In the genomic region with DNA sequence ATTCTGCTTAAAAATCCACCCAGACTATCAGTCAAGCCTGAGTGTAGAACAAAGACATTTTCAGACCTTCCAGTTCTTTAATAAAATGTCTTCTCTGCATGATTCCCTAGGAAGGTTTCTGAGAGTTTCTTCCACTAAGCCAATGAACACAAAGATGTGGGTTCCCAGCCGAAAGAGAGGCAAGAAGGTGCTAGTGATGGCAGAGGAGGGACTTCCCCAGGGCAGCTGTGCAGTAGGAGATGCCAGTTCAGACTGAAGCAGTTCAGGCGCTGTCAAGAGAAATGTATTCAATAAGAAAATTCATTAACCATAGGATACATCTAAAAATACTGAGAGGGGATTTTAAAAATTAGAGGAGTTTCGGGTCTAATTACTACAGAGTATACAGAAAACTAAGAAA, we compare ENCODE assay signal across 14 cellular contexts.
DNase-seq lines count a peak whose midpoint lies in the region; ATAC-seq and TF ChIP-seq lines count a peak whose summit lies in the region.
"Had no signal": no experiment of that assay in that cellular context is flagged by ENCODE, and none has a peak within 500 bp of the region (broad histone marks: within the 10 kb centered on the region; RNA-seq: fewer than 3 reads in every experiment).

No MANE protein-coding gene starts in this region.

- H3K27ac ChIP-seq in DND-41 (ENCODE audit: low read length) = peak overlapping the region; percentile 73
- no peak overlapping the region for H3K27ac ChIP-seq in IMR-90 (ENCODE audit: insufficient read depth, low read length)
- no peak overlapping the region for H3K27ac ChIP-seq in fibroblast of lung (ENCODE audit: insufficient read depth, low read length)
- H3K27ac ChIP-seq in upper lobe of right lung = no peak overlapping the region
- H3K27ac ChIP-seq: skin epidermis had no signal

- no TSS peak for BruUV-seq in IMR-90 (replicated peaks; lab: Mats Ljungman, UMichigan)

- H3K9me3 ChIP-seq in DND-41 (ENCODE audit: insufficient read depth, low read length, severe bottlenecking) = no peaks in the 10 kb centered on the region
- no peaks in the 10 kb centered on the region for H3K9me3 ChIP-seq in IMR-90 (ENCODE audit: control insufficient read depth, insufficient read depth, low read length)
- no peaks in the 10 kb centered on the region for H3K9me3 ChIP-seq in fibroblast of lung (ENCODE audit: control insufficient read depth, insufficient read depth, low read depth, low read length)
- H3K9me3 ChIP-seq in upper lobe of right lung = no peaks in the 10 kb centered on the region

- DNase-seq in DND-41 = peak; percentile 49
- DNase-seq in IMR-90 = no peak
- DNase-seq in fibroblast of lung (ENCODE audit: low read depth in 2 of 2) = peak in 1 of 2 donors; percentile 7
- no peak for DNase-seq in foreskin melanocyte
- no peak for DNase-seq in upper lobe of right lung
- DNase-seq: activated CD8-positive, alpha-beta T cell treated with anti-CD3 and anti-CD28 coated beads for 36 hours; NK-92 treated with Interleukin-12 subunit alpha and Interleukin-12 subunit beta, amount 100 ng/mL, for 24 hours; trophoblast cell had no signal

- H3K9ac ChIP-seq in DND-41 (ENCODE audit: low read depth, low read length) = peak overlapping the region; percentile 47
- no peak overlapping the region for H3K9ac ChIP-seq in IMR-90 (ENCODE audit: low read depth, low read length)
- no peak overlapping the region for H3K9ac ChIP-seq in fibroblast of lung (ENCODE audit: insufficient read depth, low read length)

- H3K23ac ChIP-seq in IMR-90 (ENCODE audit: low read depth, low read length) = peak overlapping the region; percentile 14; the same call in 1 of the 2 replicates

- H4K20me1 ChIP-seq in DND-41 (ENCODE audit: insufficient read depth, low read length) = no peaks in the 10 kb centered on the region
- H4K20me1 ChIP-seq in IMR-90 (ENCODE audit: insufficient read depth, low read length) = no peaks in the 10 kb centered on the region
- no peaks in the 10 kb centered on the region for H4K20me1 ChIP-seq in fibroblast of lung (ENCODE audit: control insufficient read depth, extremely low read depth, insufficient read depth, low read length)

- no peaks in the 10 kb centered on the region for H3K79me1 ChIP-seq in IMR-90 (ENCODE audit: low read depth in 1 of 2, low read length in 2 of 2)

- peaks cover 20% of the 10 kb centered on the region for H3K4me1 ChIP-seq in DND-41 (ENCODE audit: insufficient read depth, low read length)
- peaks cover 2% of the 10 kb centered on the region for H3K4me1 ChIP-seq in IMR-90 (ENCODE audit: control insufficient read depth, insufficient read depth, low read length)
- H3K4me1 ChIP-seq in fibroblast of lung (ENCODE audit: control insufficient read depth, extremely low read depth, insufficient read depth, low read length) = no peaks in the 10 kb centered on the region
- no peaks in the 10 kb centered on the region for H3K4me1 ChIP-seq in upper lobe of right lung

- 0 out of 2 replicates have a peak overlapping the region, but pooled peaks have one; percentile 11 for H3K4ac ChIP-seq in IMR-90 (ENCODE audit: low read depth, low read length)

- H3K27me3 ChIP-seq in DND-41 (ENCODE audit: insufficient read depth, low read length, poor library complexity) (no peaks in the 10 kb centered on the region), IMR-90 (ENCODE audit: control insufficient read depth, insufficient read depth, low read length) (no peaks in the 10 kb centered on the region), fibroblast of lung (ENCODE audit: control insufficient read depth, insufficient read depth, low read length) (no peaks in the 10 kb centered on the region), upper lobe of right lung (no peaks in the 10 kb centered on the region)

- no peak for TF ChIP-seq RAD21 in IMR-90 (IDR thresholded peaks at IDR 0.05; ENCODE audit: low read length)

- H3K36me3 ChIP-seq in DND-41 (ENCODE audit: insufficient read depth, low read length) (no peaks in the 10 kb centered on the region), IMR-90 (ENCODE audit: control insufficient read depth, insufficient read depth, low read length) (no peaks in the 10 kb centered on the region), fibroblast of lung (ENCODE audit: control insufficient read depth, insufficient read depth, low read length) (no peaks in the 10 kb centered on the region), upper lobe of right lung (no peaks in the 10 kb centered on the region)

- no peak overlapping the region for H2BK120ac ChIP-seq in IMR-90 (ENCODE audit: low read depth, low read length)

- WGBS in IMR-90 (ENCODE audit: extremely low coverage in 2 of 2, insufficient read length in 1 of 2), 2 experiments = no CpG with 5 or more reads among the region's 3 CpGs

- H2BK15ac ChIP-seq in IMR-90 (ENCODE audit: low read depth, low read length) = no peak overlapping the region

- H2AK5ac ChIP-seq in IMR-90 (ENCODE audit: low read depth, low read length) = no peak overlapping the region

- no peak overlapping the region for H4K91ac ChIP-seq in IMR-90 (ENCODE audit: insufficient read depth, low read depth, low read length)

- in situ Hi-C loops in IMR-90 (cut with MboI; ENCODE audit: low sequenced_read_pairs) = no loop called here

- H3K14ac ChIP-seq in IMR-90 (replicated peaks; ENCODE audit: low read depth, low read length) = no peak overlapping the region

- no peak overlapping the region for H4K8ac ChIP-seq in IMR-90 (ENCODE audit: low read depth in 2 of 2, low read length in 2 of 2)

- no peak overlapping the region for H2AK9ac ChIP-seq in IMR-90 (replicated peaks; ENCODE audit: low read depth, low read length, poor library complexity)

- H4K5ac ChIP-seq in IMR-90 (ENCODE audit: low read depth, low read length) = no peak overlapping the region

- POLR2A ChIA-PET in IMR-90 (lab: Charles Lee; ENCODE audit: unreplicated experiment) = no interaction called here

- no peak overlapping the region for H3K56ac ChIP-seq in IMR-90 (ENCODE audit: extremely low read depth, insufficient read depth, low read length)

- ATAC-seq in DND-41 (ENCODE audit: insufficient read depth, low read depth) (peak; percentile 78), GM19025 (IDR thresholded peaks at IDR 0.05; ENCODE audit: low read depth, unreplicated experiment) (peak; percentile 63), IMR-90 (ENCODE audit: low read depth) (peak; percentile 40; the same call in 1 of the 2 replicates), HG03139 (IDR thresholded peaks at IDR 0.05; ENCODE audit: unreplicated experiment) (no peak), upper lobe of right lung (no peak), HG03039 (IDR thresholded peaks at IDR 0.05; ENCODE audit: unreplicated experiment) (no peak)
- ATAC-seq: activated CD8-positive, alpha-beta T cell treated with anti-CD3 and anti-CD28 coated beads for 36 hours; activated T-helper 17 cell treated with anti-CD3 and anti-CD28 coated beads, Interleukin-2, amount 50 U/mL, for 72 hours; stimulated activated effector memory CD8-positive, alpha-beta T cell treated with anti-CD3 and anti-CD28 coated beads, Interleukin-12 subunit alpha, Interleukin-12 subunit beta, amount 100 ng/mL, for 72 hours had no signal

- H3K4me3 ChIP-seq in DND-41 (ENCODE audit: low read depth in 1 of 2, low read length in 2 of 2) (peak overlapping the region in 1 of 2 experiments; percentile 51; a peak in 3 of 4 replicates), IMR-90 (ENCODE audit: insufficient read depth, low read depth, low read length) (no peak overlapping the region), fibroblast of lung (replicated peaks in 1 of 4; ENCODE audit: control extremely low read depth in 1 of 4, insufficient read depth in 1 of 4, low read depth in 3 of 4, low read length in 4 of 4) (peak overlapping the region in 3 of 4 experiments; percentile 32 to 49 (median 46)), upper lobe of right lung (no peak overlapping the region)
- H3K4me3 ChIP-seq: skin epidermis had no signal

- intact Hi-C loops in IMR-90 (cut with micrococcal nuclease) = loop anchor here (10.0 kb wide), 1 partner anchor 51 kb away; no protein-coding TSS in a partner anchor
- intact Hi-C loops in upper lobe of right lung (cut with DNase I) = no loop called here

- H2AFZ ChIP-seq in DND-41 (ENCODE audit: low read depth, low read length) (peak overlapping the region; percentile 78), IMR-90 (replicated peaks; ENCODE audit: low read length, poor library complexity) (peak overlapping the region; percentile 39), fibroblast of lung (ENCODE audit: low read length) (peak overlapping the region; percentile 82)

- no peak overlapping the region for H2BK5ac ChIP-seq in IMR-90 (ENCODE audit: low read depth, low read length, poor library complexity, severe bottlenecking)

- TF ChIP-seq CTCF in DND-41 (IDR thresholded peaks at IDR 0.05; ENCODE audit: borderline replicate concordance, extremely low read depth, low read length, poor library complexity, severe bottlenecking) (no peak), IMR-90 (conservative IDR thresholded peaks at IDR 0.05; ENCODE audit: low read depth, low read length) (no peak), fibroblast of lung (conservative IDR thresholded peaks at IDR 0.05 in 1 of 2, IDR thresholded peaks at IDR 0.05 in 1 of 2; ENCODE audit: low read depth in 1 of 2, low read length in 2 of 2) (no peak), upper lobe of right lung (IDR thresholded peaks at IDR 0.05) (no peak)

- no peak overlapping the region for H3K18ac ChIP-seq in IMR-90 (ENCODE audit: low read depth, low read length)

- H3K4me2 ChIP-seq in DND-41 (ENCODE audit: insufficient read depth, low read length) (peak overlapping the region; percentile 70), IMR-90 (ENCODE audit: low read depth, low read length) (peak overlapping the region; percentile 100; the same call in 1 of the 2 replicates), fibroblast of lung (ENCODE audit: extremely low read depth, insufficient read depth, low read length) (peak overlapping the region; percentile 92)

- no peaks in the 10 kb centered on the region for H3K9me1 ChIP-seq in IMR-90 (ENCODE audit: insufficient read depth, low read length)

- TF ChIP-seq POLR2A in IMR-90 (IDR thresholded peaks at IDR 0.05; ENCODE audit: low read depth, low read length) = no peak

- no peak overlapping the region for H2BK20ac ChIP-seq in IMR-90 (ENCODE audit: low read depth, low read length)

- H3K79me2 ChIP-seq in DND-41 (ENCODE audit: insufficient read depth, low read length) (no peaks in the 10 kb centered on the region), fibroblast of lung (ENCODE audit: control insufficient read depth, insufficient read depth, low read length) (no peaks in the 10 kb centered on the region)

- dilution Hi-C loops in IMR-90 (cut with HindIII; ENCODE audit: low sequenced_read_pairs, unreplicated experiment) = no loop called here

- CTCF ChIA-PET in IMR-90 (lab: Yijun Ruan, JAX) = no interaction called here

TF ChIP-seq in IMR-90, 13 proteins besides CTCF, POLR2A, EP300 and RAD21 (continues in another document):
- no peak for TF ChIP-seq MAFK (IDR thresholded peaks at IDR 0.05; ENCODE audit: low read depth, low read length)
- TF ChIP-seq MXI1 (IDR thresholded peaks at IDR 0.05; ENCODE audit: borderline replicate concordance, low read depth, low read length) = no peak
- TF ChIP-seq FOS (IDR thresholded peaks at IDR 0.05; ENCODE audit: low read depth, low read length) = no peak
- no peak for TF ChIP-seq MAZ (IDR thresholded peaks at IDR 0.05; ENCODE audit: borderline replicate concordance, low read depth, low read length)
- TF ChIP-seq CEBPB (IDR thresholded peaks at IDR 0.05; ENCODE audit: low read depth, low read length) = no peak
- TF ChIP-seq RFX5 (IDR thresholded peaks at IDR 0.05; ENCODE audit: low read depth, low read length) = no peak

Comparison
In these comparisons a context has a peak if more than half of its experiments do, and no peak if none do; other contexts are left out.
1. ATAC-seq: peak in DND-41 (single experiment), GM19025 (single experiment) and IMR-90 (single experiment); none in HG03139 (single experiment), upper lobe of right lung (single experiment) and HG03039 (single experiment).
2. H3K4me3 ChIP-seq: peak in fibroblast of lung (3 of 4); none in IMR-90 (single experiment) and upper lobe of right lung (single experiment).
3. Peak in every context shown above with its lines, with median percentiles within 50 percentile points of each other: H2AFZ ChIP-seq and H3K4me2 ChIP-seq.